24 cellular contexts compared by ENCODE assay signal in genomic region chrY:7731651-7732050, GRCh38.
"Had no signal": no experiment of that assay in that cellular context is flagged by ENCODE, and none has a peak within 500 bp of the region (broad histone marks: within the 10 kb centered on the region; RNA-seq: fewer than 3 reads in every experiment).

No MANE protein-coding gene starts in this region.

- H3K27me3 ChIP-seq: MG63 had no signal

- H3K9ac ChIP-seq: SK-N-SH had no signal

- H3K9me2 ChIP-seq: SK-N-SH had no signal

- FAIRE-seq: HepG2, RCC 7860 had no signal

- H3K4me2 ChIP-seq: SK-N-SH had no signal

- ATAC-seq: HepG2, T-cell had no signal

- H3K9me3 ChIP-seq: MG63, SK-N-SH had no signal

- H3K27ac ChIP-seq: RWPE1 had no signal

- DNase-seq: IMR-90, Karpas-422, KG1, MG63, NCI-H1092, NCI-H1105 treated with DMSO at 0.1 percent for 48 hours, NCI-H1417 treated with DMSO at 0.1 percent for 48 hours, NCI-H146, NCI-H1694 treated with DMSO at 0.1 percent for 48 hours, NCI-H1930, NCI-H2081, NCI-H2107, NCI-H345, NCI-H446 treated with DMSO at 0.1 percent for 48 hours, NCI-H510A treated with DMSO at 0.1 percent for 48 hours, NCI-H69, NCI-H774, SHP77, SK-N-SH, SW 1271, T-cell had no signal

- H3K4me3 ChIP-seq: MG63 had no signal

- H3K36me3 ChIP-seq: MG63 had no signal
